ENCODE assay signal across 1 cellular context in genomic region chr6:89008763-89009374, GRCh38.
A peak's percentile ranks its signal among the peaks of the same experiment; 100 is the strongest.
TF ChIP-seq lines count a peak whose summit lies in the region.

No MANE protein-coding gene starts in this region.

TF ChIP-seq in K562, 482 proteins besides CTCF, POLR2A, EP300 and RAD21 (continued from another document and continues in another):
- TF ChIP-seq, protein P1, sequence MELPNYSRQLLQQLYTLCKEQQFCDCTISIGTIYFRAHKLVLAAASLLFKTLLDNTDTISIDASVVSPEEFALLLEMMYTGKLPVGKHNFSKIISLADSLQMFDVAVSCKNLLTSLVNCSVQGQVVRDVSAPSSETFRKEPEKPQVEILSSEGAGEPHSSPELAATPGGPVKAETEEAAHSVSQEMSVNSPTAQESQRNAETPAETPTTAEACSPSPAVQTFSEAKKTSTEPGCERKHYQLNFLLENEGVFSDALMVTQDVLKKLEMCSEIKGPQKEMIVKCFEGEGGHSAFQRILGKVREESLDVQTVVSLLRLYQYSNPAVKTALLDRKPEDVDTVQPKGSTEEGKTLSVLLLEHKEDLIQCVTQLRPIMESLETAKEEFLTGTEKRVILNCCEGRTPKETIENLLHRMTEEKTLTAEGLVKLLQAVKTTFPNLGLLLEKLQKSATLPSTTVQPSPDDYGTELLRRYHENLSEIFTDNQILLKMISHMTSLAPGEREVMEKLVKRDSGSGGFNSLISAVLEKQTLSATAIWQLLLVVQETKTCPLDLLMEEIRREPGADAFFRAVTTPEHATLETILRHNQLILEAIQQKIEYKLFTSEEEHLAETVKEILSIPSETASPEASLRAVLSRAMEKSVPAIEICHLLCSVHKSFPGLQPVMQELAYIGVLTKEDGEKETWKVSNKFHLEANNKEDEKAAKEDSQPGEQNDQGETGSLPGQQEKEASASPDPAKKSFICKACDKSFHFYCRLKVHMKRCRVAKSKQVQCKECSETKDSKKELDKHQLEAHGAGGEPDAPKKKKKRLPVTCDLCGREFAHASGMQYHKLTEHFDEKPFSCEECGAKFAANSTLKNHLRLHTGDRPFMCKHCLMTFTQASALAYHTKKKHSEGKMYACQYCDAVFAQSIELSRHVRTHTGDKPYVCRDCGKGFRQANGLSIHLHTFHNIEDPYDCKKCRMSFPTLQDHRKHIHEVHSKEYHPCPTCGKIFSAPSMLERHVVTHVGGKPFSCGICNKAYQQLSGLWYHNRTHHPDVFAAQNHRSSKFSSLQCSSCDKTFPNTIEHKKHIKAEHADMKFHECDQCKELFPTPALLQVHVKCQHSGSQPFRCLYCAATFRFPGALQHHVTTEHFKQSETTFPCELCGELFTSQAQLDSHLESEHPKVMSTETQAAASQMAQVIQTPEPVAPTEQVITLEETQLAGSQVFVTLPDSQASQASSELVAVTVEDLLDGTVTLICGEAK (IDR thresholded peaks at IDR 0.05), result no peak
- TF ChIP-seq, protein P1 (CRISPR knock-in tag; IDR thresholded peaks at IDR 0.05), result no peak
- TF ChIP-seq ZNF174 (CRISPR knock-in tag; IDR thresholded peaks at IDR 0.05) (no peak), SOX6 (IDR thresholded peaks at IDR 0.05) (no peak), ZNF280B (CRISPR knock-in tag; IDR thresholded peaks at IDR 0.05) (no peak), SAFB2 (IDR thresholded peaks at IDR 0.05; ENCODE audit: borderline replicate concordance, low read depth, low read length, severe bottlenecking) (no peak), SNAPC5 (CRISPR knock-in tag; IDR thresholded peaks at IDR 0.05) (no peak), SIX5 (IDR thresholded peaks at IDR 0.05; ENCODE audit: borderline replicate concordance in 1 of 2, insufficient read depth in 1 of 2, low read depth in 1 of 2, low read length in 2 of 2) (no peak), NBN (IDR thresholded peaks at IDR 0.05; ENCODE audit: low read depth) (no peak), GTF2E2 (tag; IDR thresholded peaks at IDR 0.05) (no peak), ZBTB12 (CRISPR knock-in tag; IDR thresholded peaks at IDR 0.05) (peak; percentile 51; the same call in 1 of the 2 replicates), NFXL1 (CRISPR knock-in tag; IDR thresholded peaks at IDR 0.05) (peak; percentile 63; the same call in 1 of the 2 replicates), BHLHE40 (IDR thresholded peaks at IDR 0.05; ENCODE audit: low read length) (no peak), ERF (CRISPR knock-in tag; IDR thresholded peaks at IDR 0.05) (peak; percentile 89), MAFG (tag; conservative IDR thresholded peaks at IDR 0.05) (0 out of 2 replicates have a peak, but pooled peaks have one; percentile 10), UBTF (IDR thresholded peaks at IDR 0.05; ENCODE audit: borderline replicate concordance in 1 of 2, low read depth in 2 of 2, low read length in 2 of 2) (no peak), CREBBP (IDR thresholded peaks at IDR 0.05; ENCODE audit: low read depth, low read length) (no peak), MAFK (IDR thresholded peaks at IDR 0.05; ENCODE audit: low read length) (no peak), MYBL2 (IDR thresholded peaks at IDR 0.05; ENCODE audit: low read depth) (no peak), MYBL2 (CRISPR knock-in tag; IDR thresholded peaks at IDR 0.05; ENCODE audit: borderline replicate concordance) (no peak), PKNOX1 (IDR thresholded peaks at IDR 0.05) (no peak), KLF10 (CRISPR knock-in tag; IDR thresholded peaks at IDR 0.05) (peak; percentile 80; the same call in 1 of the 2 replicates), ZNF436 (CRISPR knock-in tag; IDR thresholded peaks at IDR 0.05) (no peak), KDM4B (IDR thresholded peaks at IDR 0.05; ENCODE audit: borderline replicate concordance in 2 of 2, low read depth in 1 of 2) (no peak), RBM22 (IDR thresholded peaks at IDR 0.05; ENCODE audit: low read depth, low read length, poor library complexity, severe bottlenecking) (no peak), FOSL1 (tag; conservative IDR thresholded peaks at IDR 0.05) (no peak), ESRRA (IDR thresholded peaks at IDR 0.05; ENCODE audit: borderline replicate concordance, low read depth) (no peak), SPI1 (IDR thresholded peaks at IDR 0.05; ENCODE audit: borderline replicate concordance, low read depth, low read length) (no peak), EZH2 (IDR thresholded peaks at IDR 0.05; ENCODE audit: borderline replicate concordance, low read depth, low read length) (no peak), NR2C1 (IDR thresholded peaks at IDR 0.05) (no peak), NR2C1 (tag; IDR thresholded peaks at IDR 0.05) (peak; percentile 92), TARDBP (IDR thresholded peaks at IDR 0.05) (no peak)
- TF ChIP-seq, protein P2, sequence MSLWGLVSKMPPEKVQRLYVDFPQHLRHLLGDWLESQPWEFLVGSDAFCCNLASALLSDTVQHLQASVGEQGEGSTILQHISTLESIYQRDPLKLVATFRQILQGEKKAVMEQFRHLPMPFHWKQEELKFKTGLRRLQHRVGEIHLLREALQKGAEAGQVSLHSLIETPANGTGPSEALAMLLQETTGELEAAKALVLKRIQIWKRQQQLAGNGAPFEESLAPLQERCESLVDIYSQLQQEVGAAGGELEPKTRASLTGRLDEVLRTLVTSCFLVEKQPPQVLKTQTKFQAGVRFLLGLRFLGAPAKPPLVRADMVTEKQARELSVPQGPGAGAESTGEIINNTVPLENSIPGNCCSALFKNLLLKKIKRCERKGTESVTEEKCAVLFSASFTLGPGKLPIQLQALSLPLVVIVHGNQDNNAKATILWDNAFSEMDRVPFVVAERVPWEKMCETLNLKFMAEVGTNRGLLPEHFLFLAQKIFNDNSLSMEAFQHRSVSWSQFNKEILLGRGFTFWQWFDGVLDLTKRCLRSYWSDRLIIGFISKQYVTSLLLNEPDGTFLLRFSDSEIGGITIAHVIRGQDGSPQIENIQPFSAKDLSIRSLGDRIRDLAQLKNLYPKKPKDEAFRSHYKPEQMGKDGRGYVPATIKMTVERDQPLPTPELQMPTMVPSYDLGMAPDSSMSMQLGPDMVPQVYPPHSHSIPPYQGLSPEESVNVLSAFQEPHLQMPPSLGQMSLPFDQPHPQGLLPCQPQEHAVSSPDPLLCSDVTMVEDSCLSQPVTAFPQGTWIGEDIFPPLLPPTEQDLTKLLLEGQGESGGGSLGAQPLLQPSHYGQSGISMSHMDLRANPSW (CRISPR knock-in tag; IDR thresholded peaks at IDR 0.05), result no peak
- TF ChIP-seq, protein P3, sequence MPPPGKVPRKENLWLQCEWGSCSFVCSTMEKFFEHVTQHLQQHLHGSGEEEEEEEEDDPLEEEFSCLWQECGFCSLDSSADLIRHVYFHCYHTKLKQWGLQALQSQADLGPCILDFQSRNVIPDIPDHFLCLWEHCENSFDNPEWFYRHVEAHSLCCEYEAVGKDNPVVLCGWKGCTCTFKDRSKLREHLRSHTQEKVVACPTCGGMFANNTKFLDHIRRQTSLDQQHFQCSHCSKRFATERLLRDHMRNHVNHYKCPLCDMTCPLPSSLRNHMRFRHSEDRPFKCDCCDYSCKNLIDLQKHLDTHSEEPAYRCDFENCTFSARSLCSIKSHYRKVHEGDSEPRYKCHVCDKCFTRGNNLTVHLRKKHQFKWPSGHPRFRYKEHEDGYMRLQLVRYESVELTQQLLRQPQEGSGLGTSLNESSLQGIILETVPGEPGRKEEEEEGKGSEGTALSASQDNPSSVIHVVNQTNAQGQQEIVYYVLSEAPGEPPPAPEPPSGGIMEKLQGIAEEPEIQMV (tag; conservative IDR thresholded peaks at IDR 0.05; ENCODE audit: low read depth), result peak; percentile 65
- TF ChIP-seq, protein P4, sequence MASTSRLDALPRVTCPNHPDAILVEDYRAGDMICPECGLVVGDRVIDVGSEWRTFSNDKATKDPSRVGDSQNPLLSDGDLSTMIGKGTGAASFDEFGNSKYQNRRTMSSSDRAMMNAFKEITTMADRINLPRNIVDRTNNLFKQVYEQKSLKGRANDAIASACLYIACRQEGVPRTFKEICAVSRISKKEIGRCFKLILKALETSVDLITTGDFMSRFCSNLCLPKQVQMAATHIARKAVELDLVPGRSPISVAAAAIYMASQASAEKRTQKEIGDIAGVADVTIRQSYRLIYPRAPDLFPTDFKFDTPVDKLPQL (IDR thresholded peaks at IDR 0.05; ENCODE audit: extremely low read depth, insufficient read length), result no peak
